Comparison of ENCODE assay signal across 1 cellular context in the genomic region with DNA sequence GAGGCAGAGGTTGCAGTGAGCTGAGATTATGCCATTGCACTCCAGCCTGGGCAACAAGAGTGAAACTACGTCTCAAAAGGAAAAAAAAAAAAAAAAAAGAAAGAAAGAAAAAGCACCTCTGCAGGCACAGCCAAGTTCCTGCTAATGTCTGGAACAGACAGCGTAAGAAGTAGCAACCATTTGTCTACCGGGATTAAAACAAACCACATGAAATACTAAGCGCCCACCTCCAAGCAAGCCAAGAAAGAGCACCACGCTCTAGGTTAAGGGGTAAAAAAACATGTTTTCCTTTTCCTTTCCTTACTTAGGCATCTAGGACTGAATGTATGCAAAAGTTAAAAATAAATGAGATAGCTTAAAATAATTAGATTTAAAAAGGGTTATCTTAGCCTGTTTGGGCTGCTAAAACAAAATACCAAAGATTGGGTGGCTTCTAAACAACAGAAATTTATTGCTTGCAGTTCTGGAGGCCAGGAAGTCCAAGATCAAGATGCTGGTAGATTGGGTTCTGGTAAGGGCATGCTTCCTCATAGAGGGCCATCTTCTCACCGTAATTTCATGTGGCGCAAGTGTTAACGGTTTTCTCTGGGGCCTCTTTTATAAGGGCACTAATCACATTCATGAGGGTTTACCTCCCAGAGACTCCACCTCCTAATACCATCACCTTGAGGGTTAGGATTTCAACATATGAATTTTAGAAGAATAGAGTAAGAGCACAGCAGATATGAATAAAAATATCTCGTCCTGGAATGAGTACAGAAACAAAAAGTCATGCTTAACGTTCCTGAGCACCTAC.
TF ChIP-seq lines count a peak whose summit lies in the region.

No MANE protein-coding gene starts in this region.

TF ChIP-seq in H1, 55 proteins besides CTCF, POLR2A, EP300 and RAD21 (continued from another document):
- TF ChIP-seq TEAD4 (IDR thresholded peaks at IDR 0.05; ENCODE audit: low read depth, low read length) = no peak
- no peak for TF ChIP-seq SRF (IDR thresholded peaks at IDR 0.05; ENCODE audit: low read depth, low read length)
- TF ChIP-seq MAFK (IDR thresholded peaks at IDR 0.05; ENCODE audit: low read depth, low read length) = no peak
- TF ChIP-seq, protein P1, sequence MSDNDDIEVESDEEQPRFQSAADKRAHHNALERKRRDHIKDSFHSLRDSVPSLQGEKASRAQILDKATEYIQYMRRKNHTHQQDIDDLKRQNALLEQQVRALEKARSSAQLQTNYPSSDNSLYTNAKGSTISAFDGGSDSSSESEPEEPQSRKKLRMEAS (IDR thresholded peaks at IDR 0.05) = no peak
- TF ChIP-seq EZH2 (IDR thresholded peaks at IDR 0.05; ENCODE audit: low read depth, low read length, severe bottlenecking) = no peak
- no peak for TF ChIP-seq TAF7 (optimal IDR thresholded peaks at IDR 0.05; ENCODE audit: borderline replicate concordance, low read depth, low read length)
- TF ChIP-seq BRCA1 (IDR thresholded peaks at IDR 0.05; ENCODE audit: low read depth, low read length) = no peak
- TF ChIP-seq, protein P2, sequence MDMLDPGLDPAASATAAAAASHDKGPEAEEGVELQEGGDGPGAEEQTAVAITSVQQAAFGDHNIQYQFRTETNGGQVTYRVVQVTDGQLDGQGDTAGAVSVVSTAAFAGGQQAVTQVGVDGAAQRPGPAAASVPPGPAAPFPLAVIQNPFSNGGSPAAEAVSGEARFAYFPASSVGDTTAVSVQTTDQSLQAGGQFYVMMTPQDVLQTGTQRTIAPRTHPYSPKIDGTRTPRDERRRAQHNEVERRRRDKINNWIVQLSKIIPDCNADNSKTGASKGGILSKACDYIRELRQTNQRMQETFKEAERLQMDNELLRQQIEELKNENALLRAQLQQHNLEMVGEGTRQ (IDR thresholded peaks at IDR 0.05; ENCODE audit: low read length) = no peak
